ENCODE assay signal across 8 cellular contexts in the genomic region with DNA sequence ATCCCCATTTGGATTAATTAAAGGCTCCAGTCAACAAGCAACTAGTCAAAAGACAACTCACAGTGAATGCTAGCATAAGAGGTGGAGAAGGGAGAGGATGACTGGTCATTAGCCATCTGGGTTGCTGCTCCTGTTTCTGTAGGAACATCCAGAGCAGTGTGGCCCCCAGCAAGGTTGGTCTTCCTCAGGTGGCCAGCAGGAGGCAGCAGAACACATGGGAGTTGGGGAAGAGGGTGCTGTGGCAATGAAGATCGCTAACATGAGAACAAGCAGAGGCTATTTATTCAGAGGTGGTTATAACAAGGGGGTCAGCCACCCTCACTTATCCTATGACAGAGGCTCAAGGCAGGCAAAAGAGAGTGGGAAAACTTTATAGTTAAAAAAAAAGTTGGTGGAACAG. TPM values are rescaled to one million over a fixed set of nuclear protein-coding genes. Genes with fewer than 3 reads are reported as not detected.
DNase-seq lines count a peak whose midpoint lies in the region; ATAC-seq and TF ChIP-seq lines count a peak whose summit lies in the region.

No MANE protein-coding gene starts in this region.

- peak; percentile 11 for DNase-seq in GM06990 (ENCODE audit: extremely low read depth, insufficient read length)
- peak; percentile 26 for DNase-seq in KG1 (lab: John Stamatoyannopoulos, UW)
- DNase-seq in activated CD8-positive, alpha-beta memory T cell treated with anti-CD3 and anti-CD28 coated beads for 24 hours, result peak; percentile 58
- peak; percentile 83 for DNase-seq in iPS-NIHi11 (ENCODE audit: low spot score)
- peak in 1 of 2 donors; percentile 37 for DNase-seq in upper lobe of left lung
- DNase-seq in dedifferentiated amniotic fluid mesenchymal stem cell (ENCODE audit: extremely low spot score), result no peak
- no peak for DNase-seq in activated CD4-positive, CD25-positive, alpha-beta regulatory T cell (lab: John Stamatoyannopoulos, UW)

- no peaks in the 10 kb centered on the region for H3K4me1 ChIP-seq in upper lobe of left lung

- no peak for TF ChIP-seq EP300 in upper lobe of left lung (IDR thresholded peaks at IDR 0.05)

- H3K4me3 ChIP-seq in GM06990 (replicated peaks; ENCODE audit: low read depth, low read length), result no peak overlapping the region
- no peak overlapping the region for H3K4me3 ChIP-seq in upper lobe of left lung

- H3K36me3 ChIP-seq in GM06990 (ENCODE audit: control insufficient read depth, insufficient read depth, low read length) (no peaks in the 10 kb centered on the region), upper lobe of left lung (no peaks in the 10 kb centered on the region)

- 11 to 42% methylated on average over 1 of the region's 1 CpG for WGBS in upper lobe of left lung, 2 donors

- H3K27ac ChIP-seq in upper lobe of left lung, result no peak overlapping the region

- H3K27me3 ChIP-seq in GM06990 (replicated peaks; ENCODE audit: control insufficient read depth, insufficient read depth, low read length) (no peaks in the 10 kb centered on the region), upper lobe of left lung (no peaks in the 10 kb centered on the region)

- TF ChIP-seq CTCF in GM06990 (IDR thresholded peaks at IDR 0.05; ENCODE audit: insufficient read depth, low read length, poor library complexity, severe bottlenecking) (peak; percentile 90), upper lobe of left lung (IDR thresholded peaks at IDR 0.05) (peak in 1 of 6 experiments; percentile 46)

- TF ChIP-seq POLR2A in upper lobe of left lung (IDR thresholded peaks at IDR 0.05), result no peak

- ATAC-seq in GM21576 (IDR thresholded peaks at IDR 0.05; ENCODE audit: unreplicated experiment) (peak; percentile 80), upper lobe of left lung (ENCODE audit: low FRiP score in 2 of 2) (peak; percentile 46 to 58)

- H3K9me3 ChIP-seq in upper lobe of left lung, result no peaks in the 10 kb centered on the region

RNA-seq across cellular contexts. Expression of a gene that starts 21.3 kb away (rescaled TPM):
- not detected for total RNA-seq in upper lobe of left lung

Comparison
In these comparisons a context has a peak if more than half of its experiments do, and no peak if none do; other contexts are left out.
1. DNase-seq: peak in GM06990 (single experiment), KG1 (single experiment), activated CD8-positive, alpha-beta memory T cell treated with anti-CD3 and anti-CD28 coated beads for 24 hours (single experiment) and iPS-NIHi11 (single experiment); none in dedifferentiated amniotic fluid mesenchymal stem cell (single experiment) and activated CD4-positive, CD25-positive, alpha-beta regulatory T cell (0 of 4).